In the genomic region with DNA sequence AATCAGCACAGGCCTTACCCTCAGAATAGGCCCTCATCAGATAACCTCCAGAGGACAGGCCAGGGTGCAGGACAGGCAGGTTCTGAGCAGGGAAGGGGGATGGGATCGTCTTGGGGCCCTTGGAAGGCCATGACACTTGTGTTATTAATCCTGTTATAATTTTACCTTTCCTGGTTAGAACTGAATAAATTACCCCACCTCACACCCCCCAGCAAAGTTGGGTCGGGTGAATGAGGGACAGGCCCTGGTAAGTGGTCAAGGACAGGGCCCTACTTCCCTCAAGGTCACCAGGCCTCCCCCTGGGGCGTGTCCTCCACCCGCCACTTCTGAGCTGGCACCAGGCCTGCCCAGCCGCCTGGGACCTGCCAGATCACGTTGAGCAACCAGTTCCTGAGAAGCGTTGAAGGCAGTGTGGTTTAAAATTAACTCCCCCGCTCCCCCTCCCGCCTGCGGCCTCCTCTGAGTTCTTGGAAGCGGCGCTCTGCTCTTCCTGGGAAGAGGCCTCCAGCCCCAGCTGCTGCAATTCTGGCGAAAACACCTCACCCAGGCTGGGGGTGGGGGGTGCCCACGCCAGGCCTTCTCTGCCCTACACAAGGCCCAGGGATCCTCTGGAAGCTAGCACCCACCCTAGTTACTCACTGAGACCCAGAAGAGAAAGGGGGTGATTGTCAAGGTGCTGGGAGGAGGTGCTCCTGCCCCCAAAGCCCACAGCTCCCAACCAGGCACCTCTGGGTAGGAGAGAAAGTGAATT, we compare ENCODE assay signal across 1 cellular context.
TF ChIP-seq lines count a peak whose summit lies in the region.

No MANE protein-coding gene starts in this region.

TF ChIP-seq in endothelial cell of umbilical vein, 7 proteins besides CTCF, POLR2A, EP300 and RAD21 (continued from another document):
- TF ChIP-seq FOS (IDR thresholded peaks at IDR 0.05; ENCODE audit: borderline replicate concordance, insufficient read depth, low read length) (no peak), POLR2AphosphoS5 (IDR thresholded peaks at IDR 0.05; ENCODE audit: insufficient read depth, low read depth, low read length) (no peak), GATA2 (IDR thresholded peaks at IDR 0.05; ENCODE audit: insufficient read depth, insufficient read length, low read depth, low read length) (no peak), MYC (IDR thresholded peaks at IDR 0.05; ENCODE audit: low read depth, low read length) (no peak), JUN (IDR thresholded peaks at IDR 0.05; ENCODE audit: borderline replicate concordance, insufficient read depth, insufficient read length, low read depth) (no peak)
- TF ChIP-seq, protein P1, sequence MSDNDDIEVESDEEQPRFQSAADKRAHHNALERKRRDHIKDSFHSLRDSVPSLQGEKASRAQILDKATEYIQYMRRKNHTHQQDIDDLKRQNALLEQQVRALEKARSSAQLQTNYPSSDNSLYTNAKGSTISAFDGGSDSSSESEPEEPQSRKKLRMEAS (IDR thresholded peaks at IDR 0.05; ENCODE audit: insufficient read depth, insufficient read length), result no peak
